11 cellular contexts compared by ENCODE assay signal in genomic region chr10:78249690-78250089, GRCh38.
"Had no signal": no experiment of that assay in that cellular context is flagged by ENCODE, and none has a peak within 500 bp of the region (broad histone marks: within the 10 kb centered on the region; RNA-seq: fewer than 3 reads in every experiment).

No MANE protein-coding gene starts in this region.

- H3K36me3 ChIP-seq: ascending aorta, cardiac muscle cell, right atrium auricular region had no signal

- H3K4me1 ChIP-seq: right atrium auricular region had no signal

- H3K36me3 Mint-ChIP-seq: activated naive CD4-positive, alpha-beta T cell treated with anti-CD3 and anti-CD28 coated beads, Interleukin-2, amount 50 U/mL, for 24 hours had no signal

- H3K9me3 ChIP-seq: ascending aorta, right atrium auricular region had no signal

- H3K27ac ChIP-seq: ascending aorta, cardiac muscle cell, coronary artery, right atrium auricular region had no signal

- H3K27me3 ChIP-seq: ascending aorta, cardiac muscle cell, right atrium auricular region had no signal

- H3K27ac Mint-ChIP-seq: activated naive CD4-positive, alpha-beta T cell treated with anti-CD3 and anti-CD28 coated beads, Interleukin-2, amount 50 U/mL, for 24 hours; stimulated activated memory B cell treated with anti-CD40 and anti-IgM and Interleukin-4, amounts not matched to agents 10 μg/mL and 1 μg/mL and 100 μg/mL, for 72 hours; T-helper 17 cell had no signal

- H3K4me3 Mint-ChIP-seq: activated naive CD4-positive, alpha-beta T cell treated with anti-CD3 and anti-CD28 coated beads, Interleukin-2, amount 50 U/mL, for 24 hours; effector memory CD8-positive, alpha-beta T cell; stimulated activated memory B cell treated with anti-CD40 and anti-IgM and Interleukin-4, amounts not matched to agents 10 μg/mL and 1 μg/mL and 100 μg/mL, for 72 hours; T-helper 17 cell had no signal

- H3K4me3 ChIP-seq: cardiac muscle cell, coronary artery, right atrium auricular region had no signal

- DNase-seq: activated effector memory CD4-positive, alpha-beta T cell treated with Interleukin-2 at 50 U/mL for 16 hours; effector memory CD8-positive, alpha-beta T cell; small intestine; T-helper 17 cell; trophoblast cell had no signal

- H3K9me3 Mint-ChIP-seq: activated naive CD4-positive, alpha-beta T cell treated with anti-CD3 and anti-CD28 coated beads, Interleukin-2, amount 50 U/mL, for 24 hours; effector memory CD8-positive, alpha-beta T cell had no signal
